Comparison of ENCODE assay signal across 8 cellular contexts in genomic region chr15:52227456-52227855, GRCh38. TPM values are rescaled to one million over a fixed set of nuclear protein-coding genes. Genes with fewer than 3 reads are reported as not detected.
DNase-seq lines count a peak whose midpoint lies in the region; ATAC-seq lines count a peak whose summit lies in the region.

No MANE protein-coding gene starts in this region.

- intact Hi-C loops in activated CD4-positive, alpha-beta memory T cell treated with anti-CD3 and anti-CD28 coated beads for 36 hours (cut with micrococcal nuclease) = loop anchor here (1.0 to 10.0 kb wide), 3 partner anchors 19 to 153 kb away; no protein-coding TSS in a partner anchor

- POLR2A ChIA-PET in activated CD4-positive, alpha-beta memory T cell treated with anti-CD3 and anti-CD28 coated beads for 36 hours (lab: Charles Lee) = interaction anchor here (0.6 to 1.0 kb wide), 2 partner anchors 47 to 55 kb away, joined by 3 read pairs; no protein-coding TSS in a partner anchor

- no peaks in the 10 kb centered on the region for H3K27me3 Mint-ChIP-seq in activated CD4-positive, alpha-beta memory T cell treated with anti-CD3 and anti-CD28 coated beads for 36 hours
- no peaks in the 10 kb centered on the region for H3K27me3 Mint-ChIP-seq in effector memory CD8-positive, alpha-beta T cell

- CTCF ChIA-PET in activated CD4-positive, alpha-beta memory T cell treated with anti-CD3 and anti-CD28 coated beads for 36 hours (lab: Charles Lee) = interaction anchor here (0.7 to 3.2 kb wide), 37 partner anchors 9 to 508 kb away, joined by 3 to 21 read pairs (median 5); no protein-coding TSS in a partner anchor

- ATAC-seq in GM19455 (IDR thresholded peaks at IDR 0.05; ENCODE audit: unreplicated experiment) (peak; percentile 81), HG03520 (IDR thresholded peaks at IDR 0.05; ENCODE audit: unreplicated experiment) (peak; percentile 73)
- peak; percentile 98 for ATAC-seq in effector memory CD8-positive, alpha-beta T cell (replicated peaks)

- DNase-seq in COLO668 (lab: John Stamatoyannopoulos, UW; ENCODE audit: unreplicated experiment) = peak; percentile 43
- peak; percentile 51 for DNase-seq in NCI-H748 (lab: John Stamatoyannopoulos, UW; ENCODE audit: unreplicated experiment)
- DNase-seq in activated CD4-positive, alpha-beta memory T cell treated with anti-CD3 and anti-CD28 coated beads for 36 hours = peak; percentile 81
- DNase-seq in effector memory CD8-positive, alpha-beta T cell = peak; percentile 58 to 70 (median 60)
- peak; percentile 47 for DNase-seq in middle frontal gyrus (ENCODE audit: extremely low spot score, low spot score)
- DNase-seq in stimulated activated CD8-positive, alpha-beta memory T cell treated with anti-CD3 and anti-CD28 coated beads, Interleukin-7, amount 100 ng/mL, for 24 hours (ENCODE audit: low read depth) = peak; percentile 26

- no peaks in the 10 kb centered on the region for H3K36me3 Mint-ChIP-seq in activated CD4-positive, alpha-beta memory T cell treated with anti-CD3 and anti-CD28 coated beads for 36 hours
- H3K36me3 Mint-ChIP-seq in effector memory CD8-positive, alpha-beta T cell (ENCODE audit: insufficient read depth) = no peaks in the 10 kb centered on the region

- H3K4me3 Mint-ChIP-seq in activated CD4-positive, alpha-beta memory T cell treated with anti-CD3 and anti-CD28 coated beads for 36 hours = no peak overlapping the region
- no peak overlapping the region for H3K4me3 Mint-ChIP-seq in effector memory CD8-positive, alpha-beta T cell

- H3K27ac Mint-ChIP-seq in activated CD4-positive, alpha-beta memory T cell treated with anti-CD3 and anti-CD28 coated beads for 36 hours = no peak overlapping the region
- no peak overlapping the region for H3K27ac Mint-ChIP-seq in effector memory CD8-positive, alpha-beta T cell

- peaks cover 18% of the 10 kb centered on the region for H3K4me1 Mint-ChIP-seq in activated CD4-positive, alpha-beta memory T cell treated with anti-CD3 and anti-CD28 coated beads for 36 hours (ENCODE audit: low read depth)
- peaks cover 3% of the 10 kb centered on the region in 2 donors for H3K4me1 Mint-ChIP-seq in effector memory CD8-positive, alpha-beta T cell (ENCODE audit: low read depth in 2 of 2)

- no peaks in the 10 kb centered on the region for H3K9me3 Mint-ChIP-seq in activated CD4-positive, alpha-beta memory T cell treated with anti-CD3 and anti-CD28 coated beads for 36 hours
- no peaks in the 10 kb centered on the region for H3K9me3 Mint-ChIP-seq in effector memory CD8-positive, alpha-beta T cell

RNA-seq across cellular contexts. Expression of gene GNB5, which starts 36.3 kb away (rescaled TPM):
- total RNA-seq in activated CD4-positive, alpha-beta memory T cell treated with anti-CD3 and anti-CD28 coated beads for 36 hours = 10 to 100 TPM; 24.0 to 25.1 TPM

Comparison
In these comparisons a context has a peak if more than half of its experiments do, and no peak if none do; other contexts are left out.
1. Peak in every context shown above with its lines: DNase-seq and ATAC-seq.
2. DNase-seq: peak in every context shown above with its lines; median percentile 81 in activated CD4-positive, alpha-beta memory T cell treated with anti-CD3 and anti-CD28 coated beads for 36 hours; 60 in effector memory CD8-positive, alpha-beta T cell; 51 in NCI-H748; 47 in middle frontal gyrus; 43 in COLO668; 26 in stimulated activated CD8-positive, alpha-beta memory T cell treated with anti-CD3 and anti-CD28 coated beads, Interleukin-7, amount 100 ng/mL, for 24 hours.